Comparison of ENCODE assay signal across 34 cellular contexts in genomic region chr7:32860096-32860495, GRCh38.
"Had no signal": no experiment of that assay in that cellular context is flagged by ENCODE, and none has a peak within 500 bp of the region (broad histone marks: within the 10 kb centered on the region; RNA-seq: fewer than 3 reads in every experiment).

No MANE protein-coding gene starts in this region.

- H3K4me3 ChIP-seq: adrenal gland, ascending aorta, body of pancreas, breast epithelium, cardiac muscle cell had no signal

- DNase-seq: activated effector memory CD4-positive, alpha-beta T cell treated with anti-CD3 and anti-CD28 coated beads, Interleukin-2, amount 50 U/mL, for 16 hours; activated effector memory CD4-positive, alpha-beta T cell treated with Interleukin-2 at 50 U/mL for 16 hours; activated gamma-delta T cell; activated gamma-delta T cell treated with Interleukin-2 at 50 U/mL for 16 hours; activated naive CD4-positive, alpha-beta T cell; activated naive CD4-positive, alpha-beta T cell treated with anti-CD3 and anti-CD28 coated beads for 36 hours; activated naive CD4-positive, alpha-beta T cell treated with anti-CD3 and anti-CD28 coated beads, Interleukin-2, amount 10 ng/mL, durations not matched to agents 7 days and 5 days; activated naive CD4-positive, alpha-beta T cell treated with anti-CD3 and anti-CD28 coated beads, Interleukin-2, amount 50 U/mL, for 16 hours; activated naive CD4-positive, alpha-beta T cell treated with Interleukin-2 at 50 U/mL for 16 hours; activated naive CD8-positive, alpha-beta T cell treated with anti-CD3 and anti-CD28 coated beads for 36 hours; activated naive CD8-positive, alpha-beta T cell treated with anti-CD3 and anti-CD28 coated beads, Interleukin-2, amount 10 ng/mL, durations not matched to agents 7 days and 5 days; activated naive CD8-positive, alpha-beta T cell treated with anti-CD3 and anti-CD28 coated beads, Interleukin-2, amount 50 U/mL, for 24 hours; activated T-cell treated with anti-CD3 and anti-CD28 coated beads, Interleukin-2, amount 50 U/mL, for 1 hour; activated T-cell treated with anti-CD3 and anti-CD28 coated beads, Interleukin-2, amount 50 U/mL, for 24 hours; activated T-cell treated with anti-CD3 and anti-CD28 coated beads, Interleukin-2, amount 50 U/mL, for 4 hours; activated T-cell treated with anti-CD3 and anti-CD28 coated beads, Interleukin-2, amount 50 U/mL, for 48 hours; activated T-cell treated with anti-CD3 and anti-CD28 coated beads, Interleukin-2, amount 50 U/mL, for 72 hours; adrenal gland; amniotic stem cell; amygdala; anterior cingulate cortex; aorta; body of pancreas; brain microvascular endothelial cell; caudate nucleus; central memory CD4-positive, alpha-beta T cell; cerebellar nuclear complex had no signal

- H3K4me1 ChIP-seq: adrenal gland, ascending aorta, body of pancreas, breast epithelium had no signal

- FAIRE-seq: astrocyte, bronchial epithelial cell had no signal

- H3K27me3 ChIP-seq: adrenal gland, ascending aorta, body of pancreas, brain microvascular endothelial cell, breast epithelium, cardiac muscle cell had no signal

- ATAC-seq: activated naive CD4-positive, alpha-beta T cell treated with anti-CD3 and anti-CD28 coated beads, Interleukin-2, amount 50 U/mL, for 72 hours; activated naive CD8-positive, alpha-beta T cell treated with anti-CD3 and anti-CD28 coated beads, Interleukin-2, amount 50 U/mL, for 24 hours; activated T-cell treated with anti-CD3 and anti-CD28 coated beads, Interleukin-2, amount 50 U/mL, for 4 hours; activated T-cell treated with anti-CD3 and anti-CD28 coated beads, Interleukin-2, amount 50 U/mL, for 72 hours; activated T-helper 17 cell treated with anti-CD3 and anti-CD28 coated beads, Interleukin-2, amount 50 U/mL, for 72 hours; body of pancreas had no signal

- H3K27ac ChIP-seq: adrenal gland, ascending aorta, body of pancreas, brain microvascular endothelial cell, breast epithelium, cardiac muscle cell had no signal

- H3K36me3 ChIP-seq: adrenal gland, brain microvascular endothelial cell, breast epithelium, cardiac muscle cell had no signal

- H3K9me3 ChIP-seq: adrenal gland, ascending aorta, body of pancreas, breast epithelium had no signal
